3 cellular contexts compared by ENCODE assay signal in the genomic region with DNA sequence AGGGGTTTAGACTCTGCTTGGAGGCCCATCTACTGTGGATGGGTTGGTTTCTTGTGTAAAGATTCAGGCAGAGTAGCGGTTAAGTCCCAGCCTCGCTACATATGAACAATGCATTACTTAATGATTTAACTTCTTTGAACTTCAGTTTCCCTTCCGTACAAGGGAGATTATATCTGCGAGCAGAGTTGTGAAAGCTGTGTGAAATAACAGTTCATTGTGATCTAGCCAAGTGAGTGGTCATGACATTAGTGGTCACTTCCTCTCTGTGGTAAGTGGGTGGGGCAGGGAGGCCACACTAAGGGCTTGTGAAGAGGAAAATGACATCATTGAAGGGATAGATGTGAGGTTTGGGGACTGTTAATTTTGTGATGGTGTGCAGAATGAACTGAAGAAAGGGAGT.
TF ChIP-seq lines count a peak whose summit lies in the region.

No MANE protein-coding gene starts in this region.

TF ChIP-seq in GM12891, 5 proteins besides CTCF, POLR2A, EP300 and RAD21:
- TF ChIP-seq TAF1 (IDR thresholded peaks at IDR 0.05; ENCODE audit: low read depth, low read length) (no peak), POU2F2 (IDR thresholded peaks at IDR 0.05; ENCODE audit: low read depth, low read length) (0 out of 2 replicates have a peak, but pooled peaks have one; percentile 49), POLR2AphosphoS5 (IDR thresholded peaks at IDR 0.05; ENCODE audit: low read depth, low read length) (no peak), SPI1 (IDR thresholded peaks at IDR 0.05; ENCODE audit: low read depth, low read length) (peak; percentile 93), PAX5 (IDR thresholded peaks at IDR 0.05; ENCODE audit: insufficient read depth, low read length, severe bottlenecking) (no peak)
TF ChIP-seq in GM12891: peak in this region for 2.

TF ChIP-seq in IMR-90, 13 proteins besides CTCF, POLR2A, EP300 and RAD21:
- TF ChIP-seq RFX5 (IDR thresholded peaks at IDR 0.05; ENCODE audit: low read depth, low read length), result no peak
- TF ChIP-seq CHD1 (IDR thresholded peaks at IDR 0.05; ENCODE audit: low read depth, low read length), result no peak
- TF ChIP-seq CEBPB (IDR thresholded peaks at IDR 0.05; ENCODE audit: low read depth, low read length), result peak; percentile 39; the same call in 1 of the 2 replicates
- TF ChIP-seq MAZ (IDR thresholded peaks at IDR 0.05; ENCODE audit: borderline replicate concordance, low read depth, low read length), result no peak
- no peak for TF ChIP-seq USF2 (IDR thresholded peaks at IDR 0.05; ENCODE audit: low read depth, low read length)

TF ChIP-seq in HepG2, 621 proteins besides CTCF, POLR2A, EP300 and RAD21 (continues in another document):
- no peak for TF ChIP-seq RBM39 (IDR thresholded peaks at IDR 0.05; ENCODE audit: low read depth, low read length, poor library complexity, severe bottlenecking)
- TF ChIP-seq ZNF256 (CRISPR knock-in tag; conservative IDR thresholded peaks at IDR 0.05), result no peak
- TF ChIP-seq HMG20A (CRISPR knock-in tag; IDR thresholded peaks at IDR 0.05; ENCODE audit: borderline replicate concordance), result peak; percentile 60; the same call in 1 of the 2 replicates
- TF ChIP-seq, protein P1, sequence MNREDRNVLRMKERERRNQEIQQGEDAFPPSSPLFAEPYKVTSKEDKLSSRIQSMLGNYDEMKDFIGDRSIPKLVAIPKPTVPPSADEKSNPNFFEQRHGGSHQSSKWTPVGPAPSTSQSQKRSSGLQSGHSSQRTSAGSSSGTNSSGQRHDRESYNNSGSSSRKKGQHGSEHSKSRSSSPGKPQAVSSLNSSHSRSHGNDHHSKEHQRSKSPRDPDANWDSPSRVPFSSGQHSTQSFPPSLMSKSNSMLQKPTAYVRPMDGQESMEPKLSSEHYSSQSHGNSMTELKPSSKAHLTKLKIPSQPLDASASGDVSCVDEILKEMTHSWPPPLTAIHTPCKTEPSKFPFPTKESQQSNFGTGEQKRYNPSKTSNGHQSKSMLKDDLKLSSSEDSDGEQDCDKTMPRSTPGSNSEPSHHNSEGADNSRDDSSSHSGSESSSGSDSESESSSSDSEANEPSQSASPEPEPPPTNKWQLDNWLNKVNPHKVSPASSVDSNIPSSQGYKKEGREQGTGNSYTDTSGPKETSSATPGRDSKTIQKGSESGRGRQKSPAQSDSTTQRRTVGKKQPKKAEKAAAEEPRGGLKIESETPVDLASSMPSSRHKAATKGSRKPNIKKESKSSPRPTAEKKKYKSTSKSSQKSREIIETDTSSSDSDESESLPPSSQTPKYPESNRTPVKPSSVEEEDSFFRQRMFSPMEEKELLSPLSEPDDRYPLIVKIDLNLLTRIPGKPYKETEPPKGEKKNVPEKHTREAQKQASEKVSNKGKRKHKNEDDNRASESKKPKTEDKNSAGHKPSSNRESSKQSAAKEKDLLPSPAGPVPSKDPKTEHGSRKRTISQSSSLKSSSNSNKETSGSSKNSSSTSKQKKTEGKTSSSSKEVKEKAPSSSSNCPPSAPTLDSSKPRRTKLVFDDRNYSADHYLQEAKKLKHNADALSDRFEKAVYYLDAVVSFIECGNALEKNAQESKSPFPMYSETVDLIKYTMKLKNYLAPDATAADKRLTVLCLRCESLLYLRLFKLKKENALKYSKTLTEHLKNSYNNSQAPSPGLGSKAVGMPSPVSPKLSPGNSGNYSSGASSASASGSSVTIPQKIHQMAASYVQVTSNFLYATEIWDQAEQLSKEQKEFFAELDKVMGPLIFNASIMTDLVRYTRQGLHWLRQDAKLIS (CRISPR knock-in tag; IDR thresholded peaks at IDR 0.05), result no peak
- TF ChIP-seq FIP1L1 (IDR thresholded peaks at IDR 0.05; ENCODE audit: borderline replicate concordance, insufficient read depth, low read depth, low read length), result no peak
- TF ChIP-seq NCOA5 (CRISPR knock-in tag; IDR thresholded peaks at IDR 0.05), result no peak
- TF ChIP-seq ATF2 (CRISPR knock-in tag; IDR thresholded peaks at IDR 0.05), result no peak
- no peak for TF ChIP-seq HINFP (CRISPR knock-in tag; IDR thresholded peaks at IDR 0.05; ENCODE audit: low read depth)
- TF ChIP-seq, protein P2, sequence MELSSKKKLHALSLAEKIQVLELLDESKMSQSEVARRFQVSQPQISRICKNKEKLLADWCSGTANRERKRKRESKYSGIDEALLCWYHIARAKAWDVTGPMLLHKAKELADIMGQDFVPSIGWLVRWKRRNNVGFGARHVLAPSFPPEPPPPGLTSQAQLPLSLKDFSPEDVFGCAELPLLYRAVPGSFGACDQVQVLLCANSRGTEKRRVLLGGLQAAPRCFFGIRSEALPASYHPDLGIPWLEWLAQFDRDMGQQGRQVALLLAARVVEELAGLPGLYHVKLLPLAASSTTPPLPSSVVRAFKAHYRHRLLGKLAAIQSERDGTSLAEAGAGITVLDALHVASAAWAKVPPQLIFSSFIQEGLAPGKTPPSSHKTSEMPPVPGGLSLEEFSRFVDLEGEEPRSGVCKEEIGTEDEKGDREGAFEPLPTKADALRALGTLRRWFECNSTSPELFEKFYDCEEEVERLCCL (CRISPR knock-in tag; IDR thresholded peaks at IDR 0.05; ENCODE audit: borderline replicate concordance), result no peak
- TF ChIP-seq GATAD2A (CRISPR knock-in tag; IDR thresholded peaks at IDR 0.05), result 0 out of 2 replicates have a peak, but pooled peaks have one; percentile 29
- no peak for TF ChIP-seq SRSF1 (optimal IDR thresholded peaks at IDR 0.05; ENCODE audit: low read depth, low read length)
- no peak for TF ChIP-seq ZKSCAN5 (CRISPR knock-in tag; IDR thresholded peaks at IDR 0.05)
- TF ChIP-seq ZNF790 (CRISPR knock-in tag; IDR thresholded peaks at IDR 0.05; ENCODE audit: borderline replicate concordance), result no peak
- TF ChIP-seq LCORL (IDR thresholded peaks at IDR 0.05), result no peak
- no peak for TF ChIP-seq LCORL (CRISPR knock-in tag; IDR thresholded peaks at IDR 0.05)
- no peak for TF ChIP-seq HNF1A (IDR thresholded peaks at IDR 0.05; ENCODE audit: low read depth)
- TF ChIP-seq HNF1A (CRISPR knock-in tag; IDR thresholded peaks at IDR 0.05; ENCODE audit: borderline replicate concordance), result peak; percentile 38; the same call in 1 of the 2 replicates
- TF ChIP-seq REXO4 (CRISPR knock-in tag; IDR thresholded peaks at IDR 0.05; ENCODE audit: borderline replicate concordance), result no peak
- TF ChIP-seq MXI1 (IDR thresholded peaks at IDR 0.05; ENCODE audit: borderline replicate concordance, low read depth, low read length), result no peak
- no peak for TF ChIP-seq ZNF660 (CRISPR knock-in tag; IDR thresholded peaks at IDR 0.05; ENCODE audit: borderline replicate concordance, low read depth)
- no peak for TF ChIP-seq CENPX (CRISPR knock-in tag; IDR thresholded peaks at IDR 0.05)
- TF ChIP-seq SOX6 (IDR thresholded peaks at IDR 0.05), result no peak
- TF ChIP-seq SOX6 (CRISPR knock-in tag; IDR thresholded peaks at IDR 0.05), result peak; percentile 50; the same call in 1 of the 2 replicates
- TF ChIP-seq ZNF746 (CRISPR knock-in tag; IDR thresholded peaks at IDR 0.05), result no peak
- TF ChIP-seq SNAI1 (CRISPR knock-in tag; IDR thresholded peaks at IDR 0.05; ENCODE audit: borderline replicate concordance), result no peak
- no peak for TF ChIP-seq MYNN (CRISPR knock-in tag; IDR thresholded peaks at IDR 0.05; ENCODE audit: low read depth)
- TF ChIP-seq TCF7L2 (IDR thresholded peaks at IDR 0.05; ENCODE audit: low read depth, low read length), result no peak
- TF ChIP-seq NR2F2 (IDR thresholded peaks at IDR 0.05; ENCODE audit: borderline replicate concordance, low read depth), result no peak
- TF ChIP-seq, protein P3, sequence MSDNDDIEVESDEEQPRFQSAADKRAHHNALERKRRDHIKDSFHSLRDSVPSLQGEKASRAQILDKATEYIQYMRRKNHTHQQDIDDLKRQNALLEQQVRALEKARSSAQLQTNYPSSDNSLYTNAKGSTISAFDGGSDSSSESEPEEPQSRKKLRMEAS (IDR thresholded peaks at IDR 0.05), result no peak
- TF ChIP-seq MEF2D (CRISPR knock-in tag; IDR thresholded peaks at IDR 0.05), result no peak
- TF ChIP-seq ZNF615 (CRISPR knock-in tag; IDR thresholded peaks at IDR 0.05; ENCODE audit: borderline replicate concordance), result no peak
- TF ChIP-seq FOSL2 (CRISPR knock-in tag; IDR thresholded peaks at IDR 0.05), result peak; percentile 67
- TF ChIP-seq ZNF331 (CRISPR knock-in tag; IDR thresholded peaks at IDR 0.05), result no peak
- no peak for TF ChIP-seq KAT7 (CRISPR knock-in tag; IDR thresholded peaks at IDR 0.05; ENCODE audit: borderline replicate concordance)
- TF ChIP-seq NR3C1 (CRISPR knock-in tag; IDR thresholded peaks at IDR 0.05), result no peak
- TF ChIP-seq, protein P4, sequence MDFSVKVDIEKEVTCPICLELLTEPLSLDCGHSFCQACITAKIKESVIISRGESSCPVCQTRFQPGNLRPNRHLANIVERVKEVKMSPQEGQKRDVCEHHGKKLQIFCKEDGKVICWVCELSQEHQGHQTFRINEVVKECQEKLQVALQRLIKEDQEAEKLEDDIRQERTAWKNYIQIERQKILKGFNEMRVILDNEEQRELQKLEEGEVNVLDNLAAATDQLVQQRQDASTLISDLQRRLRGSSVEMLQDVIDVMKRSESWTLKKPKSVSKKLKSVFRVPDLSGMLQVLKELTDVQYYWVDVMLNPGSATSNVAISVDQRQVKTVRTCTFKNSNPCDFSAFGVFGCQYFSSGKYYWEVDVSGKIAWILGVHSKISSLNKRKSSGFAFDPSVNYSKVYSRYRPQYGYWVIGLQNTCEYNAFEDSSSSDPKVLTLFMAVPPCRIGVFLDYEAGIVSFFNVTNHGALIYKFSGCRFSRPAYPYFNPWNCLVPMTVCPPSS (IDR thresholded peaks at IDR 0.05), result no peak
- TF ChIP-seq CEBPG (CRISPR knock-in tag; IDR thresholded peaks at IDR 0.05), result peak; percentile 38; the same call in 1 of the 2 replicates
- TF ChIP-seq TCF7 (IDR thresholded peaks at IDR 0.05; ENCODE audit: low read depth), result 0 out of 2 replicates have a peak, but pooled peaks have one; percentile 7
- no peak for TF ChIP-seq ONECUT2 (CRISPR knock-in tag; IDR thresholded peaks at IDR 0.05)
- no peak for TF ChIP-seq KDM1A (CRISPR knock-in tag; IDR thresholded peaks at IDR 0.05)
